Comparison of ENCODE assay signal across 27 cellular contexts in genomic region chr10:76201962-76202361, GRCh38.
"Had no signal": no experiment of that assay in that cellular context is flagged by ENCODE, and none has a peak within 500 bp of the region (broad histone marks: within the 10 kb centered on the region; RNA-seq: fewer than 3 reads in every experiment).

No MANE protein-coding gene starts in this region.

- H3K9me3 Mint-ChIP-seq: activated CD8-positive, alpha-beta T cell treated with anti-CD3 and anti-CD28 coated beads for 36 hours; activated naive CD4-positive, alpha-beta T cell treated with anti-CD3 and anti-CD28 coated beads, Interleukin-2, amount 50 U/mL, for 72 hours; activated naive CD8-positive, alpha-beta T cell treated with anti-CD3 and anti-CD28 coated beads, Interleukin-2, amount 50 U/mL, for 24 hours; activated T-cell treated with anti-CD3 and anti-CD28 coated beads, Interleukin-2, amount 50 U/mL, for 72 hours had no signal

- ATAC-seq: activated CD4-positive, CD25-positive, alpha-beta regulatory T cell treated with anti-CD3 and anti-CD28 coated beads, Interleukin-2, amount 50 U/mL, for 24 hours; activated CD8-positive, alpha-beta T cell treated with anti-CD3 and anti-CD28 coated beads for 36 hours; activated naive CD4-positive, alpha-beta T cell treated with anti-CD3 and anti-CD28 coated beads, Interleukin-2, amount 50 U/mL, for 72 hours; activated naive CD8-positive, alpha-beta T cell treated with anti-CD3 and anti-CD28 coated beads, Interleukin-2, amount 50 U/mL, for 24 hours; activated T-cell treated with anti-CD3 and anti-CD28 coated beads, Interleukin-2, amount 50 U/mL, for 72 hours; Panc1; Right ventricle myocardium inferior had no signal

- H3K27ac Mint-ChIP-seq: activated CD8-positive, alpha-beta T cell treated with anti-CD3 and anti-CD28 coated beads for 36 hours; activated naive CD4-positive, alpha-beta T cell treated with anti-CD3 and anti-CD28 coated beads, Interleukin-2, amount 50 U/mL, for 72 hours; activated naive CD8-positive, alpha-beta T cell treated with anti-CD3 and anti-CD28 coated beads, Interleukin-2, amount 50 U/mL, for 24 hours; activated T-cell treated with anti-CD3 and anti-CD28 coated beads, Interleukin-2, amount 50 U/mL, for 72 hours had no signal

- DNase-seq: activated CD4-positive, alpha-beta T cell treated with anti-CD3 and anti-CD28 coated beads for 4 hours; activated CD8-positive, alpha-beta memory T cell treated with anti-CD3 and anti-CD28 coated beads, Interleukin-2, amount 50 U/mL, for 4 hours; activated CD8-positive, alpha-beta T cell treated with anti-CD3 and anti-CD28 coated beads for 36 hours; activated effector memory CD4-positive, alpha-beta T cell treated with anti-CD3 and anti-CD28 coated beads, Interleukin-2, amount 50 U/mL, for 16 hours; activated naive CD4-positive, alpha-beta T cell treated with Interleukin-2 at 50 U/mL for 16 hours; activated naive CD8-positive, alpha-beta T cell treated with anti-CD3 and anti-CD28 coated beads, Interleukin-2, amount 50 U/mL, for 24 hours; activated T-cell treated with anti-CD3 and anti-CD28 coated beads, Interleukin-2, amount 50 U/mL, for 72 hours; amygdala; Kasumi-1; KBM-7; NCI-H1092; NCI-H1417 treated with DMSO at 0.1 percent for 48 hours; NCI-H1694; NCI-H2029; NCI-H2107; NCI-H2171 treated with DMSO at 0.1 percent for 48 hours; NCI-H226; NCI-H526; NCI-H774; RPMI8226; SK-N-SH; T-helper 1 cell had no signal

- H3K27me3 Mint-ChIP-seq: activated CD8-positive, alpha-beta T cell treated with anti-CD3 and anti-CD28 coated beads for 36 hours had no signal

- H3K4me1 Mint-ChIP-seq: activated naive CD8-positive, alpha-beta T cell treated with anti-CD3 and anti-CD28 coated beads, Interleukin-2, amount 50 U/mL, for 24 hours; brain had no signal

- H3K4me3 Mint-ChIP-seq: activated CD8-positive, alpha-beta T cell treated with anti-CD3 and anti-CD28 coated beads for 36 hours; activated naive CD8-positive, alpha-beta T cell treated with anti-CD3 and anti-CD28 coated beads, Interleukin-2, amount 50 U/mL, for 24 hours; activated T-cell treated with anti-CD3 and anti-CD28 coated beads, Interleukin-2, amount 50 U/mL, for 72 hours; brain had no signal

- H3K36me3 Mint-ChIP-seq: activated naive CD4-positive, alpha-beta T cell treated with anti-CD3 and anti-CD28 coated beads, Interleukin-2, amount 50 U/mL, for 72 hours; brain had no signal
